ENCODE assay signal across 8 cellular contexts in the genomic region with DNA sequence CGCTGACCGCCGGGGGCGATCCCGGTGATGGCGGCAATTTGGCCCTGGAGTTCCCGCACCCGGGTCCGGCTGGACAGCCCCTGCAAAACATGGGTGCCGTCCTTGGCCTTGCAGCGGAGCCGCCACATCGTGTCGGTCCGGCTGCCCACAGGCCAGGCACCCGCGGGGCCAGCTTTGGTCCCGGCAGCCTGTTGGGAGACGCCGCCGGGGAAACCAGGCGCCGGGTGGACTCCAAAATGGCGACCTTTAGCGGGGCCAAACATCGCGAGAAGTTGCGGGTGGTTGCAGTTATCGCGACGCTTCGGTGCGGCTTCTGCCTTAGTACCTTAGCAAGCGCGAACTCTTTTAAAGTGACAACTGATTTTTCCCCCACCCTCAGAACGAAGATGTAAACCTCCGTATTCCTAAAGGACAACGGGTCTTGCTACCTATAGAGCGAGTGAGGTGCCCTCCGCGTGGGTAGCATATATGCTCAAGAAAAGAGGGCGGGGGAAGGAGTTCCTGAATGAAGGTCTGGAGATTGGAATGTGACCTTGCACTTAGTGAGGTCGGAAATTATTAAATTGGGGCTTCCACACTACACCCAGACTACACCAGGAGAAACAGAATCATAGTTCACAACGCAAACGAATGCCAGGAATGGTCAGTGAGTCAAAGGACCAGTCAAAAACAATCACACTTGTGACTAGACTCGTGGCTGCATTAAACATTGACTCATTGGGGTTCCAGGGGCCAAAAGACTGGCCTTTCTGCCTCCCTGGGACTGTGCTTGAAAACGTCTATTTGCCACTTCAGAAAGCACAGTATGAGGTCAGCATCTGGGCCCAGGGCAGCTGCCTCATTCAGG. TPM values are rescaled to one million over a fixed set of nuclear protein-coding genes. Genes with fewer than 3 reads are reported as not detected.
DNase-seq lines count a peak whose midpoint lies in the region; ATAC-seq and TF ChIP-seq lines count a peak whose summit lies in the region.

Gene YOD1, minus strand, starts transcription at position 441 of the 847 bp plus-strand sequence. Its CDS starts 178 bp downstream, at position 263.

- H3K9me3 Mint-ChIP-seq in nephron progenitor cell = peaks cover 10% of the 10 kb centered on the region

- DNase-seq in Caki2 (ENCODE audit: low read depth) (peak; percentile 90), MG63 (peak; percentile 90), RWPE2 (ENCODE audit: low spot score) (peak; percentile 89), fibroblast of villous mesenchyme (ENCODE audit: low read depth) (peak; percentile 90), nephron progenitor cell (peak; percentile 88)
- peak; percentile 94 for DNase-seq in activated effector memory CD4-positive, alpha-beta T cell treated with anti-CD3 and anti-CD28 coated beads, Interleukin-2, amount 50 U/mL, for 16 hours
- DNase-seq in stimulated activated naive CD4-positive, alpha-beta T cell treated with Interleukin-2 at 50 U/mL for 16 hours (lab: John Stamatoyannopoulos, UW) = peak; percentile 83

- H3K27me3 Mint-ChIP-seq in nephron progenitor cell (ENCODE audit: low read depth, poor library complexity) = peaks cover 26% of the 10 kb centered on the region

- H3K4me1 Mint-ChIP-seq in nephron progenitor cell = peaks cover 56% of the 10 kb centered on the region

- ATAC-seq in GM21529 (IDR thresholded peaks at IDR 0.05; ENCODE audit: unreplicated experiment) (peak; percentile 49), RWPE2 (ENCODE audit: low read depth) (peak; percentile 48)

- peak within 1 kb of the TSS; percentile 81 for H3K27ac ChIP-seq in RWPE2 (ENCODE audit: poor library complexity, severe bottlenecking)

- H3K27ac Mint-ChIP-seq in nephron progenitor cell = peak within 1 kb of the TSS; percentile 99

- in situ Hi-C loops in Caki2 (cut with HindIII; ENCODE audit: low pct_unique_long_range_greater_than_20kb, low sequenced_read_pairs) = no loop called here

- H3K9me3 ChIP-seq in MG63 = no peaks in the 10 kb centered on the region
- no peaks in the 10 kb centered on the region for H3K9me3 ChIP-seq in RWPE2 (ENCODE audit: severe bottlenecking)

- no peak for TF ChIP-seq CTCF in RWPE2 (IDR thresholded peaks at IDR 0.05; ENCODE audit: poor library complexity, severe bottlenecking)
- no peak for TF ChIP-seq CTCF in fibroblast of villous mesenchyme (IDR thresholded peaks at IDR 0.05; ENCODE audit: insufficient read depth, low read depth, low read length)
- no peak for TF ChIP-seq CTCF in nephron progenitor cell (IDR thresholded peaks at IDR 0.05)

- H3K27me3 ChIP-seq in MG63 (no peaks in the 10 kb centered on the region), RWPE2 (ENCODE audit: insufficient read depth, poor library complexity, severe bottlenecking) (no peaks in the 10 kb centered on the region)

- H3K4me3 ChIP-seq in MG63 (peak within 1 kb of the TSS; percentile 88), RWPE2 (ENCODE audit: severe bottlenecking) (peak within 1 kb of the TSS; percentile 86), fibroblast of villous mesenchyme (ENCODE audit: low read depth, low read length) (peak within 1 kb of the TSS; percentile 96)

- peaks cover 29% of the 10 kb centered on the region for H3K4me1 ChIP-seq in RWPE2 (ENCODE audit: insufficient read depth, poor library complexity, severe bottlenecking)

- peak within 1 kb of the TSS; percentile 100 for H3K4me3 Mint-ChIP-seq in nephron progenitor cell

- H3K36me3 Mint-ChIP-seq in nephron progenitor cell (ENCODE audit: low read depth) = peaks cover 5% of the 10 kb centered on the region

- H3K36me3 ChIP-seq in MG63 = peaks cover 38% of the 10 kb centered on the region
- H3K36me3 ChIP-seq in RWPE2 (ENCODE audit: low read depth) = peaks cover 40% of the 10 kb centered on the region

RNA-seq across cellular contexts. Expression of gene YOD1, which starts in this region (rescaled TPM):
- 2.3 and 2.9 TPM in 2 replicates for total RNA-seq in Caki2 (2014; rRNA removed; shearing (Covaris generic); ENCODE audit: low replicate concordance)
- 5.4 and 5.5 TPM in 2 replicates for total RNA-seq in MG63 (2014; rRNA removed; shearing (Covaris generic); ENCODE audit: low replicate concordance)
- total RNA-seq in fibroblast of villous mesenchyme = 10.6 and 16.0 TPM in 2 replicates

Comparison
In these comparisons a context has a peak if more than half of its experiments do, and no peak if none do; other contexts are left out.
1. Peak in every context shown above with its lines: DNase-seq, ATAC-seq, H3K4me3 ChIP-seq and H3K27ac ChIP-seq.